Comparison of ENCODE assay signal across 17 cellular contexts in genomic region chr11:132463941-132464340, GRCh38.
"Had no signal": no experiment of that assay in that cellular context is flagged by ENCODE, and none has a peak within 500 bp of the region (broad histone marks: within the 10 kb centered on the region; RNA-seq: fewer than 3 reads in every experiment).

No MANE protein-coding gene starts in this region.

- ATAC-seq: activated CD4-positive, alpha-beta T cell treated with anti-CD3 and anti-CD28 coated beads for 36 hours; body of pancreas; left ventricle myocardium superior; upper lobe of right lung; WTC11 had no signal

- H3K27me3 Mint-ChIP-seq: activated CD4-positive, alpha-beta memory T cell treated with anti-CD3 and anti-CD28 coated beads for 36 hours; activated naive CD8-positive, alpha-beta T cell treated with anti-CD3 and anti-CD28 coated beads for 36 hours; naive B cell had no signal

- H3K9me3 ChIP-seq: body of pancreas, ovary, upper lobe of right lung had no signal

- H3K27ac Mint-ChIP-seq: activated CD4-positive, alpha-beta memory T cell treated with anti-CD3 and anti-CD28 coated beads for 36 hours; activated CD4-positive, alpha-beta T cell treated with anti-CD3 and anti-CD28 coated beads for 36 hours; activated naive CD8-positive, alpha-beta T cell treated with anti-CD3 and anti-CD28 coated beads for 36 hours; endodermal cell; immature natural killer cell; naive B cell; T-helper 2 cell treated with Interferon-gamma antibody and Interleukin-4, amounts not matched to agents 5 μg/mL and 100 μg/mL, for 36 hours; WTC11 had no signal

- H3K4me1 ChIP-seq: body of pancreas, upper lobe of right lung had no signal

- H3K4me3 Mint-ChIP-seq: activated CD4-positive, alpha-beta memory T cell treated with anti-CD3 and anti-CD28 coated beads for 36 hours; activated CD4-positive, alpha-beta T cell treated with anti-CD3 and anti-CD28 coated beads for 36 hours; activated naive CD8-positive, alpha-beta T cell treated with anti-CD3 and anti-CD28 coated beads for 36 hours; endodermal cell; immature natural killer cell; naive B cell; T-helper 2 cell treated with Interferon-gamma antibody and Interleukin-4, amounts not matched to agents 5 μg/mL and 100 μg/mL, for 36 hours; WTC11 had no signal

- H3K9me3 Mint-ChIP-seq: endodermal cell had no signal

- DNase-seq: activated CD4-positive, alpha-beta memory T cell treated with anti-CD3 and anti-CD28 coated beads for 36 hours; activated CD4-positive, alpha-beta T cell treated with anti-CD3 and anti-CD28 coated beads for 36 hours; activated naive CD4-positive, alpha-beta T cell; activated naive CD8-positive, alpha-beta T cell treated with anti-CD3 and anti-CD28 coated beads for 36 hours; amygdala; body of pancreas; endodermal cell; immature natural killer cell; kidney glomerular epithelial cell; left ventricle myocardium superior; naive B cell; ovary; stimulated activated naive CD4-positive, alpha-beta T cell; upper lobe of right lung had no signal

- H3K36me3 ChIP-seq: heart right ventricle, ovary, upper lobe of right lung had no signal

- H3K36me3 Mint-ChIP-seq: activated CD4-positive, alpha-beta memory T cell treated with anti-CD3 and anti-CD28 coated beads for 36 hours; activated naive CD8-positive, alpha-beta T cell treated with anti-CD3 and anti-CD28 coated beads for 36 hours; immature natural killer cell; naive B cell; WTC11 had no signal

- H3K4me1 Mint-ChIP-seq: activated CD4-positive, alpha-beta T cell treated with anti-CD3 and anti-CD28 coated beads for 36 hours; activated naive CD8-positive, alpha-beta T cell treated with anti-CD3 and anti-CD28 coated beads for 36 hours; immature natural killer cell; naive B cell; WTC11 had no signal

- H3K4me3 ChIP-seq: body of pancreas, heart right ventricle, ovary, upper lobe of right lung had no signal

- H3K27me3 ChIP-seq: body of pancreas, ovary, upper lobe of right lung had no signal

- H3K27ac ChIP-seq: body of pancreas, heart right ventricle, ovary, upper lobe of right lung had no signal
